21 cellular contexts compared by ENCODE assay signal in genomic region chr18:47260924-47261701, GRCh38. TPM values are rescaled to one million over a fixed set of nuclear protein-coding genes. Genes with fewer than 3 reads are reported as not detected.
DNase-seq lines count a peak whose midpoint lies in the region; ATAC-seq and TF ChIP-seq lines count a peak whose summit lies in the region.
"Had no signal": no experiment of that assay in that cellular context is flagged by ENCODE, and none has a peak within 500 bp of the region (broad histone marks: within the 10 kb centered on the region; RNA-seq: fewer than 3 reads in every experiment).

No MANE protein-coding gene starts in this region.

- H3K27ac ChIP-seq in 22Rv1 = no peak overlapping the region
- H3K27ac ChIP-seq in SK-N-SH (ENCODE audit: low read depth in 2 of 2, low read length in 1 of 2) = no peak overlapping the region
- H3K27ac ChIP-seq in iPS-18a (ENCODE audit: low read length) = no peak overlapping the region
- no peak overlapping the region for H3K27ac ChIP-seq in Peyer's patch
- H3K27ac ChIP-seq: body of pancreas, VCaP had no signal

- no peaks in the 10 kb centered on the region for H3K79me2 ChIP-seq in SK-N-SH (ENCODE audit: insufficient read depth)

- POLR2A ChIA-PET in SK-N-SH (lab: Yijun Ruan, JAX) = no interaction called here

- DNase-seq in ELF-1 (ENCODE audit: low read depth, low spot score) (peak; percentile 40), SK-N-SH (peak; percentile 86), Peyer's patch (no peak), NCI-H1105 (lab: John Stamatoyannopoulos, UW) (no peak), A172 (ENCODE audit: low spot score) (no peak)
- DNase-seq: activated CD8-positive, alpha-beta memory T cell treated with anti-CD3 and anti-CD28 coated beads for 24 hours; NCI-H1694 treated with DMSO at 0.1 percent for 48 hours; NCI-H446 treated with DMSO at 0.1 percent for 48 hours had no signal

- H3K9me2 ChIP-seq in SK-N-SH = no peaks in the 10 kb centered on the region

- no peak overlapping the region for H2AFZ ChIP-seq in SK-N-SH (ENCODE audit: low read depth)

- peak; percentile 28 for TF ChIP-seq CTCF in 22Rv1 (IDR thresholded peaks at IDR 0.05)
- TF ChIP-seq CTCF in SK-N-SH (IDR thresholded peaks at IDR 0.05) = no peak
- no peak for TF ChIP-seq CTCF in Peyer's patch (IDR thresholded peaks at IDR 0.05)

- TF ChIP-seq EP300 in SK-N-SH (IDR thresholded peaks at IDR 0.05; ENCODE audit: borderline replicate concordance in 1 of 2, low read depth in 1 of 2, low read length in 1 of 2) = no peak

- no peak for ATAC-seq in HG03095 (IDR thresholded peaks at IDR 0.05; ENCODE audit: unreplicated experiment)
- ATAC-seq: body of pancreas had no signal

- H3K4me1 ChIP-seq in SK-N-SH (ENCODE audit: control insufficient read depth in 1 of 2, insufficient read depth in 2 of 2, low read depth in 1 of 2, low read length in 1 of 2) (peaks cover 0 to 8% of the 10 kb centered on the region in 2 experiments; a peak in 1 of 4 replicates), iPS-18a (ENCODE audit: control insufficient read depth, low read depth, low read length) (peaks cover 28% of the 10 kb centered on the region), Peyer's patch (no peaks in the 10 kb centered on the region)

- no peaks in the 10 kb centered on the region for H3K36me3 ChIP-seq in SK-N-SH (replicated peaks in 1 of 2; ENCODE audit: control insufficient read depth in 1 of 2, insufficient read depth in 2 of 2, low read length in 1 of 2)
- H3K36me3 ChIP-seq in iPS-18a (ENCODE audit: control insufficient read depth, low read depth, low read length) = no peaks in the 10 kb centered on the region
- no peaks in the 10 kb centered on the region for H3K36me3 ChIP-seq in Peyer's patch

- TF ChIP-seq POLR2A in Peyer's patch (IDR thresholded peaks at IDR 0.05) = no peak

- CTCF ChIA-PET in SK-N-SH (lab: Yijun Ruan, JAX) = interaction anchor here (0.6 to 9.9 kb wide), 23 partner anchors 12 to 511 kb away, joined by 3 to 135 read pairs (median 4); partner anchors contain the start of gene SKOR2

- H3K9ac ChIP-seq in SK-N-SH = no peak overlapping the region
- H3K9ac ChIP-seq in iPS-18a (ENCODE audit: low read length) = no peak overlapping the region

- peaks cover 30% of the 10 kb centered on the region; the same call in 1 of the 2 replicates for H3K27me3 ChIP-seq in SK-N-SH (ENCODE audit: insufficient read depth)
- peaks cover 100% of the 10 kb centered on the region for H3K27me3 ChIP-seq in iPS-18a (ENCODE audit: control insufficient read depth, insufficient read depth, low read length)
- H3K27me3 ChIP-seq in Peyer's patch = peaks cover 0 to 36% of the 10 kb centered on the region in 2 donors

- WGBS in SK-N-SH (ENCODE audit: low lambda C conversion rate) = 1% methylated on average over 18 of the region's 64 CpGs

- no peaks in the 10 kb centered on the region for H4K20me1 ChIP-seq in SK-N-SH (ENCODE audit: insufficient read depth)

- no peaks in the 10 kb centered on the region for H3K9me3 ChIP-seq in SK-N-SH
- no peaks in the 10 kb centered on the region for H3K9me3 ChIP-seq in iPS-18a (ENCODE audit: control insufficient read depth, low read depth, low read length)
- H3K9me3 ChIP-seq in Peyer's patch = peaks cover 0 to 3% (median 0%) of the 10 kb centered on the region in 4 donors
- H3K9me3 ChIP-seq: body of pancreas had no signal

- peak overlapping the region in 1 of 2 experiments; percentile 12; a peak in 2 of 4 replicates for H3K4me3 ChIP-seq in SK-N-SH (ENCODE audit: low read depth in 2 of 2, low read length in 1 of 2)
- peak overlapping the region; percentile 10 for H3K4me3 ChIP-seq in iPS-18a (ENCODE audit: low read length)
- no peak overlapping the region for H3K4me3 ChIP-seq in Peyer's patch
- H3K4me3 ChIP-seq: body of pancreas had no signal

- H3F3A ChIP-seq in SK-N-SH (replicated peaks; ENCODE audit: insufficient read depth) = no peaks in the 10 kb centered on the region

- peak; percentile 24; the same call in 1 of the 2 replicates for TF ChIP-seq RAD21 in SK-N-SH (IDR thresholded peaks at IDR 0.05; ENCODE audit: low read length)

- H3K4me2 ChIP-seq in SK-N-SH = no peak overlapping the region

TF ChIP-seq in SK-N-SH, 30 proteins besides CTCF, POLR2A, EP300 and RAD21:
- TF ChIP-seq GABPA (IDR thresholded peaks at IDR 0.05; ENCODE audit: low read depth) (no peak), FOSL2 (IDR thresholded peaks at IDR 0.05; ENCODE audit: borderline replicate concordance, low read depth) (no peak), GATA2 (CRISPR knock-in tag; IDR thresholded peaks at IDR 0.05) (no peak), USF2 (IDR thresholded peaks at IDR 0.05; ENCODE audit: borderline replicate concordance, low read depth, low read length) (no peak), RFX5 (IDR thresholded peaks at IDR 0.05; ENCODE audit: low read length) (no peak), REST (IDR thresholded peaks at IDR 0.05; ENCODE audit: low read depth, low read length) (no peak)

RNA-seq across cellular contexts. Expression of gene SKOR2, which starts 9.7 kb away (rescaled TPM):
- polyA plus RNA-seq in SK-N-SH (2012; rRNA removed) = not detected in 2 replicates
- polyA plus RNA-seq in SK-N-SH (2012; cell fraction: cytosol; rRNA removed) = not detected in 2 replicates
- polyA plus RNA-seq in SK-N-SH (2012; cell fraction: nucleus; rRNA removed) = not detected in 2 replicates
- total RNA-seq in Peyer's patch = not detected
- not detected in 2 replicates for total RNA-seq in A172 (2014; rRNA removed; shearing (Covaris generic))
- total RNA-seq: activated naive CD8-positive, alpha-beta T cell treated with anti-CD3 and anti-CD28 coated beads for 36 hours; body of pancreas; epithelial cell of proximal tubule; frontal cortex; lower leg skin; MCF 10A; osteocyte; Right ventricle myocardium superior; T-helper 1 cell treated with Interleukin-12 subunit alpha and Interleukin-12 subunit beta and Interleukin-4 antibody, amounts not matched to agents 30 ng/mL and 1 ng/mL, for 36 hours had no signal

Comparison
In these comparisons a context has a peak if more than half of its experiments do, and no peak if none do; other contexts are left out.
1. DNase-seq: peak in ELF-1 (single experiment) and SK-N-SH (single experiment); none in Peyer's patch (0 of 3), NCI-H1105 (single experiment) and A172 (single experiment).